In the genomic region with DNA sequence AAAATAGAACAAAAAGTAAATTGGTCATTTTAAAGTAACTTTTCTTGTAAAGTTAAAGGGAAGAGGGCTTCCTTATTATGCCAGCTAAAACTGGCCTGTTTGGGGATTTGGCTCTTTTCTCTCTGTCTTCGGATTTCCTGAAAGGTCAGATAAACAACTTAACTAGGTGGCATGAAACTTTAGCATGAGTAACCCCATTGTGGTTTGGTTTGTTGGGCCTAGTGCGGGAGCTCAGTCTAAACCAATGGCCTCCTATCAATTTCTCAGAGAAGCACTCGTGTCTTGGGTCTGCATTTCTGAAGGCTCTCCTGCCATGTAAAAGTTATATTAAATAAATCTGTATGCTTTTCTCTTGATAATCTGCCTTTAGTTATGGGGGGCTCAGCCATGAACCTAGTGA, we compare ENCODE assay signal across 19 cellular contexts. TPM values are rescaled to one million over a fixed set of nuclear protein-coding genes. Genes with fewer than 3 reads are reported as not detected.
A peak's percentile ranks its signal among the peaks of the same experiment; 100 is the strongest.
DNase-seq lines count a peak whose midpoint lies in the region; ATAC-seq, FAIRE-seq and TF ChIP-seq lines count a peak whose summit lies in the region.
"Had no signal": no experiment of that assay in that cellular context is flagged by ENCODE, and none has a peak within 500 bp of the region (broad histone marks: within the 10 kb centered on the region; RNA-seq: fewer than 3 reads in every experiment).

No MANE protein-coding gene starts in this region.

- no peak overlapping the region for H3K4me2 ChIP-seq in astrocyte (ENCODE audit: low read length)

- H3K4me1 Mint-ChIP-seq in activated CD4-positive, alpha-beta memory T cell treated with anti-CD3 and anti-CD28 coated beads for 36 hours (ENCODE audit: low read depth) = peaks cover 39% of the 10 kb centered on the region
- peaks cover 28% of the 10 kb centered on the region for H3K4me1 Mint-ChIP-seq in activated CD4-positive, alpha-beta memory T cell treated with anti-CD3 and anti-CD28 coated beads, Interleukin-2, amount 10 ng/mL, durations not matched to agents 7 days and 5 days
- peaks cover 18% of the 10 kb centered on the region for H3K4me1 Mint-ChIP-seq in astrocyte (ENCODE audit: low read depth, unreplicated experiment)
- H3K4me1 Mint-ChIP-seq in stimulated activated naive CD8-positive, alpha-beta T cell treated with anti-CD3 and anti-CD28 coated beads, Interleukin-15, amount 100 ng/mL, for 72 hours = peaks cover 40% of the 10 kb centered on the region
- peaks cover 5 to 26% (median 8%) of the 10 kb centered on the region in 7 donors for H3K4me1 Mint-ChIP-seq in naive thymus-derived CD4-positive, alpha-beta T cell

- no peak overlapping the region for H3K4me3 ChIP-seq in MG63
- no peak overlapping the region for H3K4me3 ChIP-seq in astrocyte (ENCODE audit: insufficient read depth, low read depth, low read length)
- H3K4me3 ChIP-seq in naive thymus-derived CD4-positive, alpha-beta T cell (ENCODE audit: low read length) = no peak overlapping the region

- CTCF ChIA-PET in activated CD4-positive, alpha-beta memory T cell treated with anti-CD3 and anti-CD28 coated beads for 36 hours (lab: Charles Lee) = no interaction called here
- CTCF ChIA-PET in activated CD4-positive, alpha-beta memory T cell treated with anti-CD3 and anti-CD28 coated beads, Interleukin-2, amount 10 ng/mL, durations not matched to agents 7 days and 5 days (lab: Charles Lee) = interaction anchor here (1.5 kb wide), 1 partner anchor 14 kb away, joined by 3 read pairs; no protein-coding TSS in a partner anchor
- CTCF ChIA-PET in naive thymus-derived CD4-positive, alpha-beta T cell (lab: Charles Lee) = no interaction called here

- H3K9ac ChIP-seq in astrocyte (ENCODE audit: low read length) = no peak overlapping the region

- H3K9me3 ChIP-seq in MG63 = no peaks in the 10 kb centered on the region; the same call in 1 of the 2 replicates
- H3K9me3 ChIP-seq in astrocyte (ENCODE audit: insufficient read depth, low read depth, low read length) = no peaks in the 10 kb centered on the region
- no peaks in the 10 kb centered on the region for H3K9me3 ChIP-seq in naive thymus-derived CD4-positive, alpha-beta T cell (ENCODE audit: control insufficient read depth in 2 of 3, low read length in 3 of 3)

- no peaks in the 10 kb centered on the region for H4K20me1 ChIP-seq in astrocyte (ENCODE audit: insufficient read depth, low read length)

- H3K36me3 ChIP-seq in MG63 (no peaks in the 10 kb centered on the region), astrocyte (ENCODE audit: insufficient read depth, low read length) (no peaks in the 10 kb centered on the region)
- no peaks in the 10 kb centered on the region for H3K36me3 ChIP-seq in naive thymus-derived CD4-positive, alpha-beta T cell (ENCODE audit: control insufficient read depth in 2 of 3, insufficient read depth in 3 of 3, low read length in 3 of 3)

- no peak overlapping the region for H3K27ac ChIP-seq in astrocyte (ENCODE audit: low read depth, low read length)
- no peak overlapping the region for H3K27ac ChIP-seq in naive thymus-derived CD4-positive, alpha-beta T cell (ENCODE audit: low read depth, low read length)
- H3K27ac ChIP-seq: HL-60 had no signal

- H3K4me3 Mint-ChIP-seq in activated CD4-positive, alpha-beta memory T cell treated with anti-CD3 and anti-CD28 coated beads for 36 hours = no peak overlapping the region
- H3K4me3 Mint-ChIP-seq in activated CD4-positive, alpha-beta memory T cell treated with anti-CD3 and anti-CD28 coated beads, Interleukin-2, amount 10 ng/mL, durations not matched to agents 7 days and 5 days = no peak overlapping the region
- H3K4me3 Mint-ChIP-seq in astrocyte (ENCODE audit: unreplicated experiment) = no peak overlapping the region
- H3K4me3 Mint-ChIP-seq in stimulated activated naive CD8-positive, alpha-beta T cell treated with anti-CD3 and anti-CD28 coated beads, Interleukin-15, amount 100 ng/mL, for 72 hours = no peak overlapping the region
- no peak overlapping the region for H3K4me3 Mint-ChIP-seq in naive thymus-derived CD4-positive, alpha-beta T cell

- peaks cover 7% of the 10 kb centered on the region for H3K9me3 Mint-ChIP-seq in activated CD4-positive, alpha-beta memory T cell treated with anti-CD3 and anti-CD28 coated beads for 36 hours
- peaks cover 6% of the 10 kb centered on the region for H3K9me3 Mint-ChIP-seq in activated CD4-positive, alpha-beta memory T cell treated with anti-CD3 and anti-CD28 coated beads, Interleukin-2, amount 10 ng/mL, durations not matched to agents 7 days and 5 days
- H3K9me3 Mint-ChIP-seq in astrocyte (ENCODE audit: unreplicated experiment) = no peaks in the 10 kb centered on the region
- H3K9me3 Mint-ChIP-seq in stimulated activated naive CD8-positive, alpha-beta T cell treated with anti-CD3 and anti-CD28 coated beads, Interleukin-15, amount 100 ng/mL, for 72 hours = peaks cover 8 to 11% of the 10 kb centered on the region in 2 donors
- H3K9me3 Mint-ChIP-seq in naive thymus-derived CD4-positive, alpha-beta T cell = peaks cover 0 to 4% (median 0%) of the 10 kb centered on the region in 11 donors

- H2AFZ ChIP-seq in astrocyte (ENCODE audit: low read depth, low read length) = peak overlapping the region; percentile 20

- no peak for DNase-seq in activated CD4-positive, alpha-beta memory T cell treated with anti-CD3 and anti-CD28 coated beads for 36 hours
- no peak for DNase-seq in activated CD4-positive, alpha-beta memory T cell treated with anti-CD3 and anti-CD28 coated beads, Interleukin-2, amount 10 ng/mL, durations not matched to agents 7 days and 5 days
- DNase-seq in MG63 (peak; percentile 26), astrocyte (ENCODE audit: low read depth) (peak; percentile 15), GM12892 (ENCODE audit: insufficient read length) (no peak), T-helper 2 cell (no peak)
- DNase-seq in stimulated activated naive CD8-positive, alpha-beta T cell treated with anti-CD3 and anti-CD28 coated beads, Interleukin-15, amount 100 ng/mL, for 72 hours = no peak
- no peak for DNase-seq in naive thymus-derived CD4-positive, alpha-beta T cell
- DNase-seq: C1 segment of cervical spinal cord, COR-L47, DMS153, KBM-7, NCI-H1092 treated with DMSO at 0.1 percent for 48 hours, NCI-H1694 treated with DMSO at 0.1 percent for 48 hours, Right ventricle myocardium superior had no signal

- no peak for ATAC-seq in stimulated activated naive CD8-positive, alpha-beta T cell treated with anti-CD3 and anti-CD28 coated beads, Interleukin-15, amount 100 ng/mL, for 72 hours
- ATAC-seq in naive thymus-derived CD4-positive, alpha-beta T cell = no peak
- ATAC-seq: Panc1 had no signal

- POLR2A ChIA-PET in activated CD4-positive, alpha-beta memory T cell treated with anti-CD3 and anti-CD28 coated beads for 36 hours (lab: Charles Lee) = interaction anchor here (0.7 to 1.1 kb wide), 2 partner anchors 12 to 75 kb away, joined by 3 to 4 read pairs; no protein-coding TSS in a partner anchor
- POLR2A ChIA-PET in activated CD4-positive, alpha-beta memory T cell treated with anti-CD3 and anti-CD28 coated beads, Interleukin-2, amount 10 ng/mL, durations not matched to agents 7 days and 5 days (lab: Charles Lee) = no interaction called here
- POLR2A ChIA-PET in naive thymus-derived CD4-positive, alpha-beta T cell (lab: Charles Lee) = no interaction called here

- peak; percentile 43 for FAIRE-seq in astrocyte (lab: Jason Lieb, UNC)
- no peak for FAIRE-seq in GM12892 (lab: Jason Lieb, UNC)
- FAIRE-seq: A204.1, GM19239 had no signal

- H3K4me1 ChIP-seq in astrocyte (ENCODE audit: insufficient read depth, low read length) = peaks cover 12% of the 10 kb centered on the region
- peaks cover 0 to 4% of the 10 kb centered on the region in 2 donors for H3K4me1 ChIP-seq in naive thymus-derived CD4-positive, alpha-beta T cell (ENCODE audit: control insufficient read depth in 2 of 2, insufficient read depth in 2 of 2, low read length in 2 of 2)

- peaks cover 2% of the 10 kb centered on the region for H3K36me3 Mint-ChIP-seq in activated CD4-positive, alpha-beta memory T cell treated with anti-CD3 and anti-CD28 coated beads for 36 hours
- H3K36me3 Mint-ChIP-seq in activated CD4-positive, alpha-beta memory T cell treated with anti-CD3 and anti-CD28 coated beads, Interleukin-2, amount 10 ng/mL, durations not matched to agents 7 days and 5 days (ENCODE audit: low read depth) = no peaks in the 10 kb centered on the region
- H3K36me3 Mint-ChIP-seq in astrocyte (ENCODE audit: low read depth, unreplicated experiment) = no peaks in the 10 kb centered on the region
- H3K36me3 Mint-ChIP-seq in naive thymus-derived CD4-positive, alpha-beta T cell = no peaks in the 10 kb centered on the region

- no peaks in the 10 kb centered on the region for H3K79me2 ChIP-seq in astrocyte (ENCODE audit: insufficient read depth, low read length)

- H3K27me3 Mint-ChIP-seq in activated CD4-positive, alpha-beta memory T cell treated with anti-CD3 and anti-CD28 coated beads for 36 hours = no peaks in the 10 kb centered on the region
- H3K27me3 Mint-ChIP-seq in activated CD4-positive, alpha-beta memory T cell treated with anti-CD3 and anti-CD28 coated beads, Interleukin-2, amount 10 ng/mL, durations not matched to agents 7 days and 5 days = no peaks in the 10 kb centered on the region
- peaks cover 6% of the 10 kb centered on the region for H3K27me3 Mint-ChIP-seq in astrocyte (ENCODE audit: low read depth, unreplicated experiment)
- no peaks in the 10 kb centered on the region for H3K27me3 Mint-ChIP-seq in stimulated activated naive CD8-positive, alpha-beta T cell treated with anti-CD3 and anti-CD28 coated beads, Interleukin-15, amount 100 ng/mL, for 72 hours
- H3K27me3 Mint-ChIP-seq in naive thymus-derived CD4-positive, alpha-beta T cell = no peaks in the 10 kb centered on the region

- peak overlapping the region; percentile 38 for H3K27ac Mint-ChIP-seq in activated CD4-positive, alpha-beta memory T cell treated with anti-CD3 and anti-CD28 coated beads for 36 hours
- no peak overlapping the region for H3K27ac Mint-ChIP-seq in activated CD4-positive, alpha-beta memory T cell treated with anti-CD3 and anti-CD28 coated beads, Interleukin-2, amount 10 ng/mL, durations not matched to agents 7 days and 5 days
- no peak overlapping the region for H3K27ac Mint-ChIP-seq in astrocyte (ENCODE audit: unreplicated experiment)
- H3K27ac Mint-ChIP-seq in stimulated activated naive CD8-positive, alpha-beta T cell treated with anti-CD3 and anti-CD28 coated beads, Interleukin-15, amount 100 ng/mL, for 72 hours = peak overlapping the region; percentile 69 to 79
- no peak overlapping the region for H3K27ac Mint-ChIP-seq in naive thymus-derived CD4-positive, alpha-beta T cell

- TF ChIP-seq POLR2A in GM12892 (IDR thresholded peaks at IDR 0.05; ENCODE audit: low read depth, low read length) = no peak

- TF ChIP-seq CTCF in astrocyte (IDR thresholded peaks at IDR 0.05; ENCODE audit: insufficient read depth, low read depth, low read length) = no peak

- intact Hi-C loops in activated CD4-positive, alpha-beta memory T cell treated with anti-CD3 and anti-CD28 coated beads for 36 hours (cut with micrococcal nuclease) = loop anchor here (10.0 kb wide), 2 partner anchors 325 to 505 kb away; no protein-coding TSS in a partner anchor
- intact Hi-C loops in naive thymus-derived CD4-positive, alpha-beta T cell (cut with micrococcal nuclease) = no loop called here

- H3K27me3 ChIP-seq in MG63 (no peaks in the 10 kb centered on the region), astrocyte (ENCODE audit: insufficient read depth, low read length) (no peaks in the 10 kb centered on the region)
- no peaks in the 10 kb centered on the region for H3K27me3 ChIP-seq in naive thymus-derived CD4-positive, alpha-beta T cell (ENCODE audit: control insufficient read depth in 2 of 2, insufficient read depth in 2 of 2, low read length in 2 of 2)

RNA-seq across cellular contexts. Expression of a gene that starts 48.5 kb away (rescaled TPM):
- total RNA-seq in activated CD4-positive, alpha-beta memory T cell treated with anti-CD3 and anti-CD28 coated beads for 36 hours = 100 to 1,000 TPM; 123 to 128 TPM
- 10 to 100 TPM; 83.7 to 87.0 TPM for total RNA-seq in activated CD4-positive, alpha-beta memory T cell treated with anti-CD3 and anti-CD28 coated beads, Interleukin-2, amount 10 ng/mL, durations not matched to agents 7 days and 5 days
- 12.2 and 28.9 TPM in 2 replicates for total RNA-seq in MG63 (2014; rRNA removed; shearing (Covaris generic); ENCODE audit: low replicate concordance)
- total RNA-seq in astrocyte = 15.8 and 20.3 TPM in 2 replicates
- polyA plus RNA-seq in GM12892 (2012; ENCODE audit: missing spikeins) = 7.6 TPM
- 100 to 1,000 TPM in 3 of 5 experiments, 10 to 100 TPM in 2; 40.6 to 190 (median 113) TPM for total RNA-seq in naive thymus-derived CD4-positive, alpha-beta T cell
- polyA plus RNA-seq in naive thymus-derived CD4-positive, alpha-beta T cell = 10 to 100 TPM; 35.9 to 45.5 TPM

Comparison
In these comparisons a context has a peak if more than half of its experiments do, and no peak if none do; other contexts are left out.
1. H3K27ac Mint-ChIP-seq: peak in activated CD4-positive, alpha-beta memory T cell treated with anti-CD3 and anti-CD28 coated beads for 36 hours (single experiment) and stimulated activated naive CD8-positive, alpha-beta T cell treated with anti-CD3 and anti-CD28 coated beads, Interleukin-15, amount 100 ng/mL, for 72 hours (2 of 2); none in activated CD4-positive, alpha-beta memory T cell treated with anti-CD3 and anti-CD28 coated beads, Interleukin-2, amount 10 ng/mL, durations not matched to agents 7 days and 5 days (single experiment), astrocyte (single experiment) and naive thymus-derived CD4-positive, alpha-beta T cell (0 of 9).
2. DNase-seq: peak in MG63 (single experiment) and astrocyte (single experiment); none in activated CD4-positive, alpha-beta memory T cell treated with anti-CD3 and anti-CD28 coated beads for 36 hours (single experiment), activated CD4-positive, alpha-beta memory T cell treated with anti-CD3 and anti-CD28 coated beads, Interleukin-2, amount 10 ng/mL, durations not matched to agents 7 days and 5 days (single experiment), stimulated activated naive CD8-positive, alpha-beta T cell treated with anti-CD3 and anti-CD28 coated beads, Interleukin-15, amount 100 ng/mL, for 72 hours (0 of 2), GM12892 (single experiment), T-helper 2 cell (0 of 5) and naive thymus-derived CD4-positive, alpha-beta T cell (0 of 9).